8 cellular contexts compared by ENCODE assay signal in the genomic region with DNA sequence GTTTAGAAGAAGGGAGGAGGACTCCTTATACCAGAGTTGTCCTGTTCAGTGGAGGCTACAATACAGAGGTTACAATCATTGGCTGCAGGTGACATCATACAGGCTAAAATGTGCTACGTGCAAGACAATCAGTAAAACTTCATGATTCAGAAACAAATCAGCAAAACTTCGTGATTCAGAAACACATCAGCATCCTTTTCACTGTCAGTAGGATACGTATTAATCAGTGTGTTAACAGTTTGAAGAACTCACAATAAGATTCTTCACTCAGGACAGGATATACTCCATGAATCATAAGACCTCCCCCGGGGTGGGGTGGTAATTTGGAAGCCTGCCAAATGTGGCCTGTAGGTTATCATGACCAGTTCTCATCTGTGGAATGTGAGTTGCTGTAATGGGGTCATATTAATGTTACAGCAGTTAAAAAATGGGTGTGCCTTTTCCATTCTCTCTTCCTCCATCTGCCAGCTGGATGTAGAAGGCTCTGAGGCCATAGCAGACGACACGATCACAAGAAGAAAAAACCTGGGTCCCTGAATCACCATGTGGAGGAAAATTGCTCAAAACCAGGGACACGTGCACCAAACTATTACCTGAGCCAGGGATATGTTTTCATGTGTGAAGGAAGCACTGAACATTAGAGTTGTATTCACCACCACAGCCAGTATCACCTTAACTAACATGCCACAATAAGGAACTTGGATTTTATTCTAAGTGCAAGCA.
A peak's percentile ranks its signal among the peaks of the same experiment; 100 is the strongest.
DNase-seq lines count a peak whose midpoint lies in the region; ATAC-seq lines count a peak whose summit lies in the region.

No MANE protein-coding gene starts in this region.

- H3K27ac Mint-ChIP-seq in activated CD4-positive, alpha-beta T cell treated with anti-CD3 and anti-CD28 coated beads, Interleukin-2, amount 10 ng/mL, durations not matched to agents 24 days and 14 days: peak overlapping the region; percentile 52

- ATAC-seq in GM21723 (IDR thresholded peaks at IDR 0.05; ENCODE audit: unreplicated experiment): no peak
- ATAC-seq in GM18861 (IDR thresholded peaks at IDR 0.05; ENCODE audit: unreplicated experiment): no peak
- ATAC-seq in GM19035 (IDR thresholded peaks at IDR 0.05; ENCODE audit: unreplicated experiment): no peak

- H3K4me3 Mint-ChIP-seq in activated CD4-positive, alpha-beta T cell treated with anti-CD3 and anti-CD28 coated beads, Interleukin-2, amount 10 ng/mL, durations not matched to agents 24 days and 14 days: no peak overlapping the region

- H3K27me3 Mint-ChIP-seq in activated CD4-positive, alpha-beta T cell treated with anti-CD3 and anti-CD28 coated beads, Interleukin-2, amount 10 ng/mL, durations not matched to agents 24 days and 14 days: no peaks in the 10 kb centered on the region

- no peak for DNase-seq in activated CD4-positive, alpha-beta T cell treated with anti-CD3 and anti-CD28 coated beads, Interleukin-2, amount 10 ng/mL, durations not matched to agents 24 days and 14 days
- no peak for DNase-seq in activated CD4-positive, alpha-beta T cell treated with anti-CD3 and anti-CD28 coated beads, Interleukin-2, amount 50 U/mL, for 1 hour
- DNase-seq in RKO (ENCODE audit: low spot score): peak; percentile 99
- DNase-seq in fibroblast of gingiva (ENCODE audit: low read depth): peak; percentile 40
- peak in 2 of 3 experiments; percentile 14 to 61 for DNase-seq in stimulated activated CD4-positive, alpha-beta T cell treated with anti-CD3 and anti-CD28 coated beads, TNF-alpha, amount 100 ng/mL, for 24 hours (ENCODE audit: low read depth in 3 of 3)

- H3K9me3 Mint-ChIP-seq in activated CD4-positive, alpha-beta T cell treated with anti-CD3 and anti-CD28 coated beads, Interleukin-2, amount 10 ng/mL, durations not matched to agents 24 days and 14 days: peaks cover 12% of the 10 kb centered on the region

- intact Hi-C loops in activated CD4-positive, alpha-beta T cell treated with anti-CD3 and anti-CD28 coated beads, Interleukin-2, amount 10 ng/mL, durations not matched to agents 24 days and 14 days (cut with micrococcal nuclease): no loop called here

- no peaks in the 10 kb centered on the region for H3K36me3 Mint-ChIP-seq in activated CD4-positive, alpha-beta T cell treated with anti-CD3 and anti-CD28 coated beads, Interleukin-2, amount 10 ng/mL, durations not matched to agents 24 days and 14 days (ENCODE audit: low read depth)

- peaks cover 9% of the 10 kb centered on the region for H3K4me1 Mint-ChIP-seq in activated CD4-positive, alpha-beta T cell treated with anti-CD3 and anti-CD28 coated beads, Interleukin-2, amount 10 ng/mL, durations not matched to agents 24 days and 14 days

Comparison
In these comparisons a context has a peak if more than half of its experiments do, and no peak if none do; other contexts are left out.
1. DNase-seq: peak in RKO (single experiment), fibroblast of gingiva (single experiment) and stimulated activated CD4-positive, alpha-beta T cell treated with anti-CD3 and anti-CD28 coated beads, TNF-alpha, amount 100 ng/mL, for 24 hours (2 of 3); none in activated CD4-positive, alpha-beta T cell treated with anti-CD3 and anti-CD28 coated beads, Interleukin-2, amount 10 ng/mL, durations not matched to agents 24 days and 14 days (single experiment) and activated CD4-positive, alpha-beta T cell treated with anti-CD3 and anti-CD28 coated beads, Interleukin-2, amount 50 U/mL, for 1 hour (single experiment).